1 cellular context compared by ENCODE assay signal in the genomic region with DNA sequence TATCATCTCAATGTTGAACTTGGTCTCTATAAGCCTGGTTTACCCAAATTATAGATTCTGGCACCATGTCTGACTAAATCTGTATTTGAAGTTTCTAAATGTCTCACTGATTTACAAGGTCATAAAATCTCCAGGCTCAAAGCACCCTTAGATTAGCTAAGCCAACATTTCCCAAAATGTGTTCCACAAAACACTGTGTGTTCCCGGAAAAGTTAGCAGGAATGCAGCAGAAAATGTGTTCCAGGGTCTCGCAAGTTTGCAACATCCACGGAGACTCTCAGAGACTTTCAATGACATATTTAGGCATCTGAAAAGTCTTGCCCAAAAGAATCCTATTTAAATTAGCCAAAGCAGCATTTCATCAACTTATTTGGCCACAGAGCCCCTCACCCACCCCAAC.
TF ChIP-seq lines count a peak whose summit lies in the region.

No MANE protein-coding gene starts in this region.

TF ChIP-seq in SK-N-SH treated with all-trans-retinoic acid at 6 μM for 48 hours, 23 proteins besides CTCF, POLR2A, EP300 and RAD21 (continued from another document):
- TF ChIP-seq, protein P1, sequence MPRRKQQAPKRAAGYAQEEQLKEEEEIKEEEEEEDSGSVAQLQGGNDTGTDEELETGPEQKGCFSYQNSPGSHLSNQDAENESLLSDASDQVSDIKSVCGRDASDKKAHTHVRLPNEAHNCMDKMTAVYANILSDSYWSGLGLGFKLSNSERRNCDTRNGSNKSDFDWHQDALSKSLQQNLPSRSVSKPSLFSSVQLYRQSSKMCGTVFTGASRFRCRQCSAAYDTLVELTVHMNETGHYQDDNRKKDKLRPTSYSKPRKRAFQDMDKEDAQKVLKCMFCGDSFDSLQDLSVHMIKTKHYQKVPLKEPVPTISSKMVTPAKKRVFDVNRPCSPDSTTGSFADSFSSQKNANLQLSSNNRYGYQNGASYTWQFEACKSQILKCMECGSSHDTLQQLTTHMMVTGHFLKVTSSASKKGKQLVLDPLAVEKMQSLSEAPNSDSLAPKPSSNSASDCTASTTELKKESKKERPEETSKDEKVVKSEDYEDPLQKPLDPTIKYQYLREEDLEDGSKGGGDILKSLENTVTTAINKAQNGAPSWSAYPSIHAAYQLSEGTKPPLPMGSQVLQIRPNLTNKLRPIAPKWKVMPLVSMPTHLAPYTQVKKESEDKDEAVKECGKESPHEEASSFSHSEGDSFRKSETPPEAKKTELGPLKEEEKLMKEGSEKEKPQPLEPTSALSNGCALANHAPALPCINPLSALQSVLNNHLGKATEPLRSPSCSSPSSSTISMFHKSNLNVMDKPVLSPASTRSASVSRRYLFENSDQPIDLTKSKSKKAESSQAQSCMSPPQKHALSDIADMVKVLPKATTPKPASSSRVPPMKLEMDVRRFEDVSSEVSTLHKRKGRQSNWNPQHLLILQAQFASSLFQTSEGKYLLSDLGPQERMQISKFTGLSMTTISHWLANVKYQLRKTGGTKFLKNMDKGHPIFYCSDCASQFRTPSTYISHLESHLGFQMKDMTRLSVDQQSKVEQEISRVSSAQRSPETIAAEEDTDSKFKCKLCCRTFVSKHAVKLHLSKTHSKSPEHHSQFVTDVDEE (CRISPR knock-in tag; IDR thresholded peaks at IDR 0.05) = no peak
- TF ChIP-seq SNAI2 (CRISPR knock-in tag; IDR thresholded peaks at IDR 0.05) (no peak), OSR1 (CRISPR knock-in tag; IDR thresholded peaks at IDR 0.05) (no peak), PPARA (CRISPR knock-in tag; IDR thresholded peaks at IDR 0.05; ENCODE audit: borderline replicate concordance) (no peak), ZFP3 (CRISPR knock-in tag; IDR thresholded peaks at IDR 0.05) (no peak), TCF4 (CRISPR knock-in tag; IDR thresholded peaks at IDR 0.05; ENCODE audit: borderline replicate concordance) (no peak), TOX (CRISPR knock-in tag; IDR thresholded peaks at IDR 0.05; ENCODE audit: borderline replicate concordance) (no peak), CSDC2 (CRISPR knock-in tag; IDR thresholded peaks at IDR 0.05) (no peak)
- TF ChIP-seq, protein P2, sequence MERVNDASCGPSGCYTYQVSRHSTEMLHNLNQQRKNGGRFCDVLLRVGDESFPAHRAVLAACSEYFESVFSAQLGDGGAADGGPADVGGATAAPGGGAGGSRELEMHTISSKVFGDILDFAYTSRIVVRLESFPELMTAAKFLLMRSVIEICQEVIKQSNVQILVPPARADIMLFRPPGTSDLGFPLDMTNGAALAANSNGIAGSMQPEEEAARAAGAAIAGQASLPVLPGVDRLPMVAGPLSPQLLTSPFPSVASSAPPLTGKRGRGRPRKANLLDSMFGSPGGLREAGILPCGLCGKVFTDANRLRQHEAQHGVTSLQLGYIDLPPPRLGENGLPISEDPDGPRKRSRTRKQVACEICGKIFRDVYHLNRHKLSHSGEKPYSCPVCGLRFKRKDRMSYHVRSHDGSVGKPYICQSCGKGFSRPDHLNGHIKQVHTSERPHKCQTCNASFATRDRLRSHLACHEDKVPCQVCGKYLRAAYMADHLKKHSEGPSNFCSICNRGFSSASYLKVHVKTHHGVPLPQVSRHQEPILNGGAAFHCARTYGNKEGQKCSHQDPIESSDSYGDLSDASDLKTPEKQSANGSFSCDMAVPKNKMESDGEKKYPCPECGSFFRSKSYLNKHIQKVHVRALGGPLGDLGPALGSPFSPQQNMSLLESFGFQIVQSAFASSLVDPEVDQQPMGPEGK (CRISPR knock-in tag; IDR thresholded peaks at IDR 0.05; ENCODE audit: borderline replicate concordance) = no peak
